In the genomic region with DNA sequence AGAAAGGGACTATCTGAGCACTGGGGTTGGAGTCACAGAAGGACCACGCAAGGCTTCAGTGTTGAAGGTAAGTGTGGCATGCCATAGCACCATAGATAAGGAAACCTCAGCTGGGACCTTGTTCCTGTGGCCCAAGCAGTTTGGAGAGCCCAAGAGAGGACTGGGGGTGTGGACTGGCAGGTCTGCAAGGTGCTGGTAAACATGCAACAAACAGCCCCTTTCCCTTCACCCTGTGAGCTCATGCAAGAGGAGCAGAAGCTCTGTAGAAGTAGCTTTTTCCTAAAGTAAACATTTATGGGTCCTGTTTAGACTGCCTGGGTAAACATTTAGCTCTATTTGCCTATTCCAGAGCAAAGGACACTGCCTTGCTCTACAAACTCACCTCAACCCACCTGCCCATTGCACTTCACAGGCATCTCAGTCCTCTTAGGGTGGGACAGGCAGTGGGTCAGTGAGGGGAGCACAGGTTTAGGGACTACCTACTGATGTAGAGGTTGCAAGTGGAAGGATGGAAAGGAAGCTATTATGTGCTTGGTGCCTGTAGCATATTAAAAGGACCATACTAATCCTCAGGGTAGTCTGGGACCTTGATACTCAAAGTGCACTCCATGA, we compare ENCODE assay signal across 26 cellular contexts.
"Had no signal": no experiment of that assay in that cellular context is flagged by ENCODE, and none has a peak within 500 bp of the region (broad histone marks: within the 10 kb centered on the region; RNA-seq: fewer than 3 reads in every experiment).

No MANE protein-coding gene starts in this region.

- ATAC-seq: left colon, mucosa of descending colon, psoas muscle, right cardiac atrium had no signal

- H3K4me3 ChIP-seq: dorsolateral prefrontal cortex, mucosa of descending colon, neural progenitor cell, psoas muscle, skin epidermis, stomach, thyroid gland, vagina had no signal

- H3K4me2 ChIP-seq: neural progenitor cell had no signal

- H3K27ac Mint-ChIP-seq: immature natural killer cell, mesothelial cell of epicardium, nephron, neural progenitor cell had no signal

- H3K27me3 ChIP-seq: dorsolateral prefrontal cortex, neural progenitor cell, stomach, thyroid gland, vagina had no signal

- H3K4me1 Mint-ChIP-seq: immature natural killer cell, mesothelial cell of epicardium, naive B cell, nephron, neural progenitor cell had no signal

- H3K9me3 ChIP-seq: thyroid gland had no signal

- H3K4me1 ChIP-seq: neural progenitor cell, psoas muscle, stomach, thyroid gland, vagina had no signal

- DNase-seq: dorsolateral prefrontal cortex; effector CD4-positive, alpha-beta T cell; hypothalamus; immature natural killer cell; islet precursor cell; kidney glomerular epithelial cell; left colon; mesenchymal stem cell; mucosa of descending colon; naive B cell; psoas muscle; right cardiac atrium; stimulated activated CD4-positive, alpha-beta T cell treated with anti-CD3 and anti-CD28 coated beads, Interleukin-1b, Interleukin-23, amount 100 ng/mL, for 48 hours; stimulated activated CD4-positive, alpha-beta T cell treated with anti-CD3 and anti-CD28 coated beads, Interleukin-4, amount 100 ng/mL, for 1 hour; stimulated activated CD8-positive, alpha-beta memory T cell treated with anti-CD3 and anti-CD28 coated beads, Interleukin-4, amount 100 ng/mL, for 48 hours; stimulated activated naive CD4-positive, alpha-beta T cell treated with Interleukin-2 at 50 U/mL for 16 hours; stomach; thyroid gland; trophoblast cell had no signal

- H3K9ac ChIP-seq: neural progenitor cell had no signal

- H2AFZ ChIP-seq: neural progenitor cell had no signal

- FAIRE-seq: colon, frontal cortex had no signal

- H3K27ac ChIP-seq: dorsolateral prefrontal cortex, neural progenitor cell, psoas muscle, skin epidermis, stomach, thyroid gland, vagina had no signal

- H3K4me3 Mint-ChIP-seq: immature natural killer cell, mesothelial cell of epicardium, naive B cell, nephron, neural progenitor cell had no signal
